ENCODE assay signal across 1 cellular context in the genomic region with DNA sequence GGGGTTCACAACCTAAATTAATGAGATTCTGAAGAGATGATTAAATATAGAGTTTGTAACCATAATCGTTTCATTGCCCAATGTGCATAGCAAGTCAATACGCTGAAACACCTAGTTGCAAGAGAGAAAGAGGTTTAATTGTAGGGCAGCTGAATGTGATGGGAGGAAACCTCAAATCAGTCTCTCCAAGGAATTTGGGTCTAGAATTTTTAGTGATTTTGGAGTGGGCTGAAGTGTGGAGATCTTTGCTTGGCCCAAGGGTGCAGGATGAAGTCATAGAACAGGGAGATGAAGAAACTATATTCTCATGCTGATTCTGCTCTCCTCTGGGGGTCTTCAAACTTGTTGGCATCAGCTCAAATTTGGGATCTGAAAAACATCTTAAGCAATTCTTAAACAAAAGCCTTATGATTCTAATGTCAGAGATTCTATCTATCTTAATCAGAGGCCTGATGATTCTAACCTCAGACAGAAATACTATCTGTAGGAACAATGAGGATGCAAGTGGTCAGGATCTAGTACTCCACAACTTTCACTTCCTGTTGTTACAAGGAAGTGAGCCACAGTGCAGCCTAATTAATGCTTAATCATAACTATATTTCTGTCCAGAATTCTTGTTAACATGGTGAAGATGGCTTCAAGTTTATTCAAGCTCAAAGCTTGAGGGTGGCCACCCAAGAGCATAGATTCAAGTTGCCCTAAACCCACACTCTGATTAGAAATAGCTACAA.
TF ChIP-seq lines count a peak whose summit lies in the region.

No MANE protein-coding gene starts in this region.

TF ChIP-seq in SK-N-SH treated with all-trans-retinoic acid at 6 μM for 48 hours, 23 proteins besides CTCF, POLR2A, EP300 and RAD21 (continued from another document):
- TF ChIP-seq, protein P1, sequence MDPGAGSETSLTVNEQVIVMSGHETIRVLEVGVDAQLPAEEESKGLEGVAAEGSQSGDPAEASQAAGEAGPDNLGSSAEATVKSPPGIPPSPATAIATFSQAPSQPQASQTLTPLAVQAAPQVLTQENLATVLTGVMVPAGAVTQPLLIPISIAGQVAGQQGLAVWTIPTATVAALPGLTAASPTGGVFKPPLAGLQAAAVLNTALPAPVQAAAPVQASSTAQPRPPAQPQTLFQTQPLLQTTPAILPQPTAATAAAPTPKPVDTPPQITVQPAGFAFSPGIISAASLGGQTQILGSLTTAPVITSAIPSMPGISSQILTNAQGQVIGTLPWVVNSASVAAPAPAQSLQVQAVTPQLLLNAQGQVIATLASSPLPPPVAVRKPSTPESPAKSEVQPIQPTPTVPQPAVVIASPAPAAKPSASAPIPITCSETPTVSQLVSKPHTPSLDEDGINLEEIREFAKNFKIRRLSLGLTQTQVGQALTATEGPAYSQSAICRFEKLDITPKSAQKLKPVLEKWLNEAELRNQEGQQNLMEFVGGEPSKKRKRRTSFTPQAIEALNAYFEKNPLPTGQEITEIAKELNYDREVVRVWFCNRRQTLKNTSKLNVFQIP (CRISPR knock-in tag; IDR thresholded peaks at IDR 0.05; ENCODE audit: borderline replicate concordance, low read depth) = no peak
- TF ChIP-seq OSR1 (CRISPR knock-in tag; IDR thresholded peaks at IDR 0.05) = no peak
